In genomic region chr5:31853398-31854135, GRCh38 we compare ENCODE assay signal across 13 cellular contexts.
A peak's percentile ranks its signal among the peaks of the same experiment; 100 is the strongest.
DNase-seq lines count a peak whose midpoint lies in the region; ATAC-seq, FAIRE-seq and TF ChIP-seq lines count a peak whose summit lies in the region.
"Had no signal": no experiment of that assay in that cellular context is flagged by ENCODE, and none has a peak within 500 bp of the region (broad histone marks: within the 10 kb centered on the region; RNA-seq: fewer than 3 reads in every experiment).

No MANE protein-coding gene starts in this region.

- H3K27me3 ChIP-seq in keratinocyte (ENCODE audit: control insufficient read depth, extremely low read depth, insufficient read depth, low read length): no peaks in the 10 kb centered on the region
- H3K27me3 ChIP-seq: ascending aorta, ovary had no signal

- peak overlapping the region; percentile 85 for H3K9ac ChIP-seq in keratinocyte (ENCODE audit: control insufficient read depth, extremely low read depth, insufficient read depth, low read length)

- H3K4me1 ChIP-seq in keratinocyte (ENCODE audit: control insufficient read depth, extremely low read depth, insufficient read depth, low read length): peaks cover 20% of the 10 kb centered on the region
- H3K4me1 ChIP-seq: ascending aorta had no signal

- DNase-seq in NCI-H1105 treated with DMSO at 0.1 percent for 48 hours (lab: John Stamatoyannopoulos, UW): peak; percentile 9
- no peak for DNase-seq in NCI-H1105 (lab: John Stamatoyannopoulos, UW)
- peak; percentile 57 for DNase-seq in astrocyte of the hippocampus (ENCODE audit: low read depth, low spot score)
- DNase-seq in keratinocyte (ENCODE audit: low read depth, low spot score): no peak
- DNase-seq in stimulated activated effector memory CD8-positive, alpha-beta T cell treated with anti-CD3 and anti-CD28 coated beads, Interleukin-12 subunit alpha, Interleukin-12 subunit beta, amount 100 ng/mL, for 72 hours (ENCODE audit: low spot score in 2 of 2): no peak
- no peak for DNase-seq in SK-N-DZ (ENCODE audit: low spot score)
- DNase-seq in globus pallidus (ENCODE audit: low spot score): no peak
- DNase-seq: GDM1, NCI-H2227 treated with DMSO at 0.1 percent for 48 hours had no signal

- H3K4me2 ChIP-seq in keratinocyte (ENCODE audit: control insufficient read depth, extremely low read depth, insufficient read depth, low read depth, low read length): peak overlapping the region; percentile 75

- dilution Hi-C loops in keratinocyte (cut with MboI; ENCODE audit: extremely low pct_ligation_motif_present, low sequenced_read_pairs): no loop called here

- ATAC-seq in stimulated activated effector memory CD8-positive, alpha-beta T cell treated with anti-CD3 and anti-CD28 coated beads, Interleukin-12 subunit alpha, Interleukin-12 subunit beta, amount 100 ng/mL, for 72 hours: no peak
- no peak for ATAC-seq in HG02981 (IDR thresholded peaks at IDR 0.05; ENCODE audit: unreplicated experiment)
- ATAC-seq: SK-N-SH treated with all-trans-retinoic acid at 6 μM for 48 hours had no signal

- H3K36me3 Mint-ChIP-seq in stimulated activated effector memory CD8-positive, alpha-beta T cell treated with anti-CD3 and anti-CD28 coated beads, Interleukin-12 subunit alpha, Interleukin-12 subunit beta, amount 100 ng/mL, for 72 hours: no peaks in the 10 kb centered on the region

- FAIRE-seq in keratinocyte (lab: Jason Lieb, UNC): no peak

- no peaks in the 10 kb centered on the region for H4K20me1 ChIP-seq in keratinocyte (ENCODE audit: control insufficient read depth, extremely low read depth, insufficient read depth, low read length)

- no peaks in the 10 kb centered on the region for H3K9me3 ChIP-seq in keratinocyte (ENCODE audit: control insufficient read depth, low read depth, low read length)
- H3K9me3 ChIP-seq: ovary had no signal

- no peaks in the 10 kb centered on the region for H3K9me3 Mint-ChIP-seq in stimulated activated effector memory CD8-positive, alpha-beta T cell treated with anti-CD3 and anti-CD28 coated beads, Interleukin-12 subunit alpha, Interleukin-12 subunit beta, amount 100 ng/mL, for 72 hours

- peak overlapping the region; percentile 73 for H3K27ac ChIP-seq in keratinocyte (ENCODE audit: control insufficient read depth, insufficient read depth, low read length)
- H3K27ac ChIP-seq: ascending aorta had no signal

- peak overlapping the region; percentile 39 for H3K4me3 Mint-ChIP-seq in stimulated activated effector memory CD8-positive, alpha-beta T cell treated with anti-CD3 and anti-CD28 coated beads, Interleukin-12 subunit alpha, Interleukin-12 subunit beta, amount 100 ng/mL, for 72 hours

- H3K27ac Mint-ChIP-seq in stimulated activated effector memory CD8-positive, alpha-beta T cell treated with anti-CD3 and anti-CD28 coated beads, Interleukin-12 subunit alpha, Interleukin-12 subunit beta, amount 100 ng/mL, for 72 hours: no peak overlapping the region

- H3K4me3 ChIP-seq in keratinocyte (ENCODE audit: control insufficient read depth in 2 of 3, extremely low read depth in 1 of 3, insufficient read depth in 2 of 3, low read depth in 1 of 3, low read length in 3 of 3): peak overlapping the region in 2 of 3 experiments; percentile 81 to 82

- H3K9me1 ChIP-seq in keratinocyte (ENCODE audit: control insufficient read depth, extremely low read depth, insufficient read depth, low read length): no peaks in the 10 kb centered on the region

- H3K4me1 Mint-ChIP-seq in stimulated activated effector memory CD8-positive, alpha-beta T cell treated with anti-CD3 and anti-CD28 coated beads, Interleukin-12 subunit alpha, Interleukin-12 subunit beta, amount 100 ng/mL, for 72 hours: peaks cover 10% of the 10 kb centered on the region

- peak overlapping the region; percentile 83 for H2AFZ ChIP-seq in keratinocyte (ENCODE audit: control insufficient read depth, low read length)

- H3K36me3 ChIP-seq in keratinocyte (ENCODE audit: control insufficient read depth in 2 of 2, extremely low read depth in 1 of 2, insufficient read depth in 2 of 2, low read length in 2 of 2): no peaks in the 10 kb centered on the region
- H3K36me3 ChIP-seq: ascending aorta, ovary had no signal

- no peaks in the 10 kb centered on the region for H3K79me2 ChIP-seq in keratinocyte (ENCODE audit: control insufficient read depth, insufficient read depth, low read length)

- TF ChIP-seq CTCF in keratinocyte (optimal IDR thresholded peaks at IDR 0.05 in 1 of 3, IDR thresholded peaks at IDR 0.05 in 1 of 3, conservative IDR thresholded peaks at IDR 0.05 in 1 of 3; ENCODE audit: extremely low read depth in 1 of 3, insufficient read depth in 2 of 3, low read length in 3 of 3): no peak

Comparison
In these comparisons a context has a peak if more than half of its experiments do, and no peak if none do; other contexts are left out.
1. DNase-seq: peak in NCI-H1105 treated with DMSO at 0.1 percent for 48 hours (single experiment) and astrocyte of the hippocampus (single experiment); none in NCI-H1105 (single experiment), keratinocyte (single experiment), stimulated activated effector memory CD8-positive, alpha-beta T cell treated with anti-CD3 and anti-CD28 coated beads, Interleukin-12 subunit alpha, Interleukin-12 subunit beta, amount 100 ng/mL, for 72 hours (0 of 2), SK-N-DZ (single experiment) and globus pallidus (single experiment).